12 cellular contexts compared by ENCODE assay signal in genomic region chr2:33215299-33215698, GRCh38.
A peak's percentile ranks its signal among the peaks of the same experiment; 100 is the strongest.
DNase-seq lines count a peak whose midpoint lies in the region; ATAC-seq and TF ChIP-seq lines count a peak whose summit lies in the region.
"Had no signal": no experiment of that assay in that cellular context is flagged by ENCODE, and none has a peak within 500 bp of the region (broad histone marks: within the 10 kb centered on the region; RNA-seq: fewer than 3 reads in every experiment).

No MANE protein-coding gene starts in this region.

- no peaks in the 10 kb centered on the region for H3K79me2 ChIP-seq in hepatocyte

- CTCF ChIA-PET in AG04450 (lab: Charles Lee): interaction anchor here (0.7 kb wide), 1 partner anchor 442 kb away, joined by 4 read pairs; no protein-coding TSS in a partner anchor

- TF ChIP-seq CTCF in AG04450 (IDR thresholded peaks at IDR 0.05; ENCODE audit: low read depth, low read length): no peak
- TF ChIP-seq CTCF in chondrocyte (IDR thresholded peaks at IDR 0.05): peak; percentile 14
- TF ChIP-seq CTCF in hepatocyte (IDR thresholded peaks at IDR 0.05; ENCODE audit: poor library complexity): no peak

- no peaks in the 10 kb centered on the region for H3K36me3 ChIP-seq in hepatocyte (replicated peaks; ENCODE audit: insufficient read depth, low read depth)
- H3K36me3 ChIP-seq: esophagus squamous epithelium had no signal

- H3K27me3 ChIP-seq in AG04450 (ENCODE audit: control insufficient read depth, insufficient read depth, low read length) (no peaks in the 10 kb centered on the region), hepatocyte (no peaks in the 10 kb centered on the region)
- H3K27me3 ChIP-seq: esophagus squamous epithelium had no signal

- H3K27ac ChIP-seq in AG04450 (ENCODE audit: low read depth, low read length): peak overlapping the region; percentile 94
- H3K27ac ChIP-seq in hepatocyte: peak overlapping the region; percentile 37

- POLR2A ChIA-PET in AG04450 (lab: Yijun Ruan, JAX): interaction anchor here (0.6 to 1.6 kb wide), 4 partner anchors 12 to 82 kb away, joined by 3 to 10 read pairs (median 5); no protein-coding TSS in a partner anchor

- no peaks in the 10 kb centered on the region for H4K20me1 ChIP-seq in hepatocyte (ENCODE audit: insufficient read depth, poor library complexity, severe bottlenecking)

- H2AFZ ChIP-seq in hepatocyte: no peak overlapping the region

- WGBS in hepatocyte (ENCODE audit: low lambda C conversion rate, missing lambda C conversion rate): 85% methylated on average over 3 of the region's 3 CpGs

- no peak overlapping the region for H3K4me2 ChIP-seq in hepatocyte

- H3K4me1 Mint-ChIP-seq in chondrocyte (ENCODE audit: low read depth): peaks cover 89% of the 10 kb centered on the region

- no peak overlapping the region for H3K4me3 Mint-ChIP-seq in chondrocyte (ENCODE audit: unreplicated experiment)
- H3K4me3 Mint-ChIP-seq: activated naive CD4-positive, alpha-beta T cell treated with anti-CD3 and anti-CD28 coated beads for 36 hours had no signal

- no peak overlapping the region for H3K4me3 ChIP-seq in AG04450 (ENCODE audit: low read depth, low read length)
- no peak overlapping the region for H3K4me3 ChIP-seq in hepatocyte
- H3K4me3 ChIP-seq: esophagus squamous epithelium had no signal

- H3K9me2 ChIP-seq in hepatocyte (replicated peaks; ENCODE audit: insufficient read depth): no peaks in the 10 kb centered on the region

- ATAC-seq in HG03460 (IDR thresholded peaks at IDR 0.05; ENCODE audit: unreplicated experiment) (no peak), HG02678 (IDR thresholded peaks at IDR 0.05; ENCODE audit: unreplicated experiment) (no peak)

- peaks cover 8% of the 10 kb centered on the region for H3K36me3 Mint-ChIP-seq in chondrocyte (ENCODE audit: low read depth)

- peak overlapping the region; percentile 92 for H3K27ac Mint-ChIP-seq in chondrocyte (ENCODE audit: unreplicated experiment)
- H3K27ac Mint-ChIP-seq: activated naive CD4-positive, alpha-beta T cell treated with anti-CD3 and anti-CD28 coated beads for 36 hours had no signal

- peaks cover 13% of the 10 kb centered on the region for H3K4me1 ChIP-seq in hepatocyte (ENCODE audit: insufficient read depth)

- DNase-seq in AG04450 (ENCODE audit: low read depth, low spot score): peak; percentile 78
- peak; percentile 83 for DNase-seq in NCI-H2171 treated with DMSO at 0.1 percent for 48 hours (lab: John Stamatoyannopoulos, UW)
- DNase-seq in chondrocyte (ENCODE audit: low spot score): no peak
- peak; percentile 26 for DNase-seq in hepatocyte (ENCODE audit: low spot score)
- DNase-seq in HUDEP-2 (lab: John Stamatoyannopoulos, UW; ENCODE audit: unreplicated experiment in 76 of 76): no peak
- no peak for DNase-seq in RKO (ENCODE audit: low spot score)
- DNase-seq: activated naive CD4-positive, alpha-beta T cell treated with anti-CD3 and anti-CD28 coated beads for 36 hours; C1 segment of cervical spinal cord; esophagus squamous epithelium; NCI-H1105 treated with DMSO at 0.1 percent for 48 hours had no signal

- H3K9me3 ChIP-seq in AG04450 (ENCODE audit: control insufficient read depth, insufficient read depth, low read length) (no peaks in the 10 kb centered on the region), hepatocyte (ENCODE audit: low read depth) (no peaks in the 10 kb centered on the region)
- H3K9me3 ChIP-seq: esophagus squamous epithelium had no signal

- no peaks in the 10 kb centered on the region for H3K9me3 Mint-ChIP-seq in chondrocyte (ENCODE audit: low read depth)
- H3K9me3 Mint-ChIP-seq: activated naive CD4-positive, alpha-beta T cell treated with anti-CD3 and anti-CD28 coated beads for 36 hours had no signal

- H3K27me3 Mint-ChIP-seq in chondrocyte (ENCODE audit: low read depth): no peaks in the 10 kb centered on the region

Comparison
In these comparisons a context has a peak if more than half of its experiments do, and no peak if none do; other contexts are left out.
1. DNase-seq: peak in AG04450 (single experiment), NCI-H2171 treated with DMSO at 0.1 percent for 48 hours (single experiment) and hepatocyte (single experiment); none in chondrocyte (single experiment), HUDEP-2 (0 of 76) and RKO (single experiment).